ENCODE assay signal across 15 cellular contexts in genomic region chr13:48576448-48576993, GRCh38.
"Had no signal": no experiment of that assay in that cellular context is flagged by ENCODE, and none has a peak within 500 bp of the region (broad histone marks: within the 10 kb centered on the region; RNA-seq: fewer than 3 reads in every experiment).

No MANE protein-coding gene starts in this region.

- H3K27ac ChIP-seq: foreskin keratinocyte, hepatocyte, sigmoid colon, thoracic aorta, upper lobe of right lung, VCaP had no signal

- H3K4me2 ChIP-seq: hepatocyte had no signal

- H3K9me3 ChIP-seq: sigmoid colon, thoracic aorta, upper lobe of right lung had no signal

- H2AFZ ChIP-seq: hepatocyte had no signal

- ATAC-seq: activated CD8-positive, alpha-beta memory T cell treated with anti-CD3 and anti-CD28 coated beads, Interleukin-2, amount 10 ng/mL, durations not matched to agents 7 days and 5 days; effector memory CD8-positive, alpha-beta T cell; foreskin keratinocyte; naive thymus-derived CD8-positive, alpha-beta T cell; stimulated activated naive B cell treated with anti-CD40 and anti-IgM and Interleukin-4, amounts not matched to agents 10 μg/mL and 1 μg/mL and 100 μg/mL, for 72 hours; upper lobe of right lung had no signal

- H3K36me3 ChIP-seq: sigmoid colon, thoracic aorta, upper lobe of right lung had no signal

- H3K4me3 ChIP-seq: hepatocyte, sigmoid colon, thoracic aorta, upper lobe of right lung had no signal

- H3K79me2 ChIP-seq: hepatocyte had no signal

- H3K27me3 ChIP-seq: foreskin keratinocyte, hepatocyte, sigmoid colon, upper lobe of right lung had no signal

- DNase-seq: activated CD4-positive, alpha-beta T cell treated with anti-CD3 and anti-CD28 coated beads for 1 hour; activated CD4-positive, alpha-beta T cell treated with anti-CD3 and anti-CD28 coated beads, Interleukin-2, amount 50 U/mL, for 48 hours; activated CD8-positive, alpha-beta memory T cell treated with anti-CD3 and anti-CD28 coated beads, Interleukin-2, amount 10 ng/mL, durations not matched to agents 7 days and 5 days; activated naive CD4-positive, alpha-beta T cell; activated naive CD8-positive, alpha-beta T cell treated with anti-CD3 and anti-CD28 coated beads for 36 hours; amniotic stem cell; effector memory CD8-positive, alpha-beta T cell; foreskin keratinocyte; naive thymus-derived CD8-positive, alpha-beta T cell; sigmoid colon; stimulated activated naive B cell treated with anti-CD40 and anti-IgM and Interleukin-4, amounts not matched to agents 10 μg/mL and 1 μg/mL and 100 μg/mL, for 72 hours; upper lobe of right lung had no signal
